ENCODE assay signal across 12 cellular contexts in the genomic region with DNA sequence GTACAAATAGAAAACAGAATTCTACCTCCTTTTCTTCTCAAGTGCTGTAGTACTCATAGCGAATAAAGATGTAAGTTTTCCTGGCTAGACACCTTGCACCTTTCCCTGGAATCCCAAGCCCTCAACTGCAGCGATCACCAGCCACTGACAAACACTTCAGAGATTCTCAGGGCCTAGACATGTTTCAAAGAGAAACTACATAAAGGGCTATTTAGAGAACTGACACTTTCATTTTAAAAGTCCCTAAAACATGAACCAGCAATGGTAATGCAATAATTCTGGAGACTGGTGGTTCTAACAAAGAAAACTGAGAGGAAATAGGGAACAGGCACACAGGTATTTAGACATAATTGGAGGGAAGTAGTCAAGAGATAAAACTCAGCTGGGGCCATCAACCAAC.
A peak's percentile ranks its signal among the peaks of the same experiment; 100 is the strongest.
DNase-seq lines count a peak whose midpoint lies in the region; ATAC-seq and TF ChIP-seq lines count a peak whose summit lies in the region.
"Had no signal": no experiment of that assay in that cellular context is flagged by ENCODE, and none has a peak within 500 bp of the region (broad histone marks: within the 10 kb centered on the region; RNA-seq: fewer than 3 reads in every experiment).

No MANE protein-coding gene starts in this region.

- ATAC-seq in GM18867 (IDR thresholded peaks at IDR 0.05; ENCODE audit: unreplicated experiment) (peak; percentile 65), GM21576 (IDR thresholded peaks at IDR 0.05; ENCODE audit: unreplicated experiment) (peak; percentile 56), HG02885 (IDR thresholded peaks at IDR 0.05; ENCODE audit: poor library complexity, unreplicated experiment) (peak; percentile 50)

- no peak overlapping the region for H3K27ac Mint-ChIP-seq in T-helper 2 cell treated with Interferon-gamma antibody and Interleukin-4, amounts not matched to agents 5 μg/mL and 100 μg/mL, for 36 hours
- H3K27ac Mint-ChIP-seq: CD8-positive, alpha-beta memory T cell had no signal

- H3K4me3 Mint-ChIP-seq in T-helper 2 cell treated with Interferon-gamma antibody and Interleukin-4, amounts not matched to agents 5 μg/mL and 100 μg/mL, for 36 hours, result no peak overlapping the region
- H3K4me3 Mint-ChIP-seq: CD8-positive, alpha-beta memory T cell had no signal

- peaks cover 26% of the 10 kb centered on the region for H3K36me3 Mint-ChIP-seq in T-helper 2 cell treated with Interferon-gamma antibody and Interleukin-4, amounts not matched to agents 5 μg/mL and 100 μg/mL, for 36 hours (ENCODE audit: low read depth)

- TF ChIP-seq CTCF in GM10248 (IDR thresholded peaks at IDR 0.05; ENCODE audit: control extremely low read depth, extremely low read depth, low read depth, missing control alignments), result no peak

- DNase-seq in GM10248 (ENCODE audit: extremely low spot score) (peak; percentile 5), GF-D8 (lab: John Stamatoyannopoulos, UW) (no peak), cerebellar nuclear complex (lab: John Stamatoyannopoulos, UW) (no peak)
- no peak for DNase-seq in T-helper 2 cell treated with Interferon-gamma antibody and Interleukin-4, amounts not matched to agents 5 μg/mL and 100 μg/mL, for 36 hours (ENCODE audit: low spot score)
- DNase-seq: 8988T; AML-193; Caco-2; CD8-positive, alpha-beta memory T cell; GM23248 had no signal

- H3K27me3 Mint-ChIP-seq in T-helper 2 cell treated with Interferon-gamma antibody and Interleukin-4, amounts not matched to agents 5 μg/mL and 100 μg/mL, for 36 hours (ENCODE audit: low read depth), result no peaks in the 10 kb centered on the region
- H3K27me3 Mint-ChIP-seq: CD8-positive, alpha-beta memory T cell had no signal

- no peaks in the 10 kb centered on the region for H3K4me1 Mint-ChIP-seq in T-helper 2 cell treated with Interferon-gamma antibody and Interleukin-4, amounts not matched to agents 5 μg/mL and 100 μg/mL, for 36 hours (ENCODE audit: low read depth)
- H3K4me1 Mint-ChIP-seq: CD8-positive, alpha-beta memory T cell had no signal

- POLR2A ChIA-PET in GM10248 (lab: Yijun Ruan, JAX), result no interaction called here

- no peaks in the 10 kb centered on the region for H3K9me3 Mint-ChIP-seq in T-helper 2 cell treated with Interferon-gamma antibody and Interleukin-4, amounts not matched to agents 5 μg/mL and 100 μg/mL, for 36 hours
- H3K9me3 Mint-ChIP-seq: CD8-positive, alpha-beta memory T cell had no signal

- CTCF ChIA-PET in GM10248 (lab: Yijun Ruan, JAX), result no interaction called here
